In genomic region chr12:48956279-48957140, GRCh38 we compare ENCODE assay signal across 1 cellular context.
TF ChIP-seq lines count a peak whose summit lies in the region.

No MANE protein-coding gene starts in this region.

TF ChIP-seq in IMR-90, 13 proteins besides CTCF, POLR2A, EP300 and RAD21 (continued from another document):
- TF ChIP-seq ELK1 (IDR thresholded peaks at IDR 0.05; ENCODE audit: borderline replicate concordance, low read depth, low read length), result no peak
- TF ChIP-seq MAZ (IDR thresholded peaks at IDR 0.05; ENCODE audit: borderline replicate concordance, low read depth, low read length), result peak; percentile 90
- TF ChIP-seq BHLHE40 (IDR thresholded peaks at IDR 0.05; ENCODE audit: low read depth, low read length), result no peak
- no peak; the same call in 1 of the 2 replicates for TF ChIP-seq FOS (IDR thresholded peaks at IDR 0.05; ENCODE audit: low read depth, low read length)
- TF ChIP-seq MXI1 (IDR thresholded peaks at IDR 0.05; ENCODE audit: borderline replicate concordance, low read depth, low read length), result peak; percentile 2; the same call in 1 of the 2 replicates
